8 cellular contexts compared by ENCODE assay signal in the genomic region with DNA sequence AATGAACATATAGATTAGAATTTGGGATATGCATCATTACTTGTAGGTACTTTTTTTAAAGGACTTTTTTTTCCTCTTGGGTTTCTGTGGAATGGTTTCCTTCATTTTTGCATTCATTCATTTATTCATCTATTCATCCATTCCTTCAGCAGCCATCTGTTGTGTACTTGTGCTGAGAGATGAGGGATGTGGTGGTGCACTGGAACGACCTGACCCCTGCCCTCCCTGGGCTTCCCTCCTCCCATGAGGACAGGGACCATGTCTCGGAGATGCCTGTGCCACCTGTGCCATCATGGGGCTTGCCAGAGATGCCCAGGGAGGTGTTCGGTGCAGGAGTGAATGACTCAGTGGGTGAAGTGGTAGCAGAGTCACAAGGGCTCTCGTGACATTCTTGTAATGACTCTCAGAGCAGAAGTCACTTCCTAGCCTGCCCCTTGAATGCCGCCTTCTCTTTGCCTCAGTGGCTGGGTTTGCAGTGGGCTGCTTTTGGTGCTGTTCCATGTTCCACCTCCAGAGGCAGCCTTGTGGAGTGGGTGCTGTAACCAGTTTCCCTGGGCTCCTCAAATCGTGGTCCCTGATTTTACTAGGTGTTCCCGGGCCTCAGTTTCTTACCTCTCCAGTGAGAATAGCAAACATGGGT. TPM values are rescaled to one million over a fixed set of nuclear protein-coding genes. Genes with fewer than 3 reads are reported as not detected.
DNase-seq lines count a peak whose midpoint lies in the region; ATAC-seq lines count a peak whose summit lies in the region.

No MANE protein-coding gene starts in this region.

- peaks cover 90% of the 10 kb centered on the region for H3K4me1 Mint-ChIP-seq in activated CD8-positive, alpha-beta T cell treated with anti-CD3 and anti-CD28 coated beads, Interleukin-2, amount 10 ng/mL, durations not matched to agents 7 days and 5 days (ENCODE audit: low read depth)

- POLR2A ChIA-PET in activated CD8-positive, alpha-beta T cell treated with anti-CD3 and anti-CD28 coated beads, Interleukin-2, amount 10 ng/mL, durations not matched to agents 7 days and 5 days (lab: Charles Lee): interaction anchor here (1.0 kb wide), 1 partner anchor 64 kb away, joined by 3 read pairs; no protein-coding TSS in a partner anchor

- peak overlapping the region; percentile 38 for H3K4me3 Mint-ChIP-seq in activated CD8-positive, alpha-beta T cell treated with anti-CD3 and anti-CD28 coated beads, Interleukin-2, amount 10 ng/mL, durations not matched to agents 7 days and 5 days

- peak; percentile 78 for DNase-seq in activated CD8-positive, alpha-beta T cell treated with anti-CD3 and anti-CD28 coated beads, Interleukin-2, amount 10 ng/mL, durations not matched to agents 7 days and 5 days
- DNase-seq in kidney tubule cell (ENCODE audit: low spot score) (peak; percentile 17), kidney glomerular epithelial cell (lab: John Stamatoyannopoulos, UW) (no peak), DMS79 (lab: John Stamatoyannopoulos, UW) (no peak), DMS153 treated with DMSO at 0.1 percent for 48 hours (lab: John Stamatoyannopoulos, UW; ENCODE audit: unreplicated experiment) (no peak)

- no peaks in the 10 kb centered on the region for H3K9me3 Mint-ChIP-seq in activated CD8-positive, alpha-beta T cell treated with anti-CD3 and anti-CD28 coated beads, Interleukin-2, amount 10 ng/mL, durations not matched to agents 7 days and 5 days (ENCODE audit: insufficient read depth)

- CTCF ChIA-PET in activated CD8-positive, alpha-beta T cell treated with anti-CD3 and anti-CD28 coated beads, Interleukin-2, amount 10 ng/mL, durations not matched to agents 7 days and 5 days (lab: Charles Lee): interaction anchor here (1.1 to 2.0 kb wide), 3 partner anchors 8 to 16 kb away, joined by 3 to 6 read pairs (median 3); no protein-coding TSS in a partner anchor

- peaks cover 64% of the 10 kb centered on the region for H3K36me3 Mint-ChIP-seq in activated CD8-positive, alpha-beta T cell treated with anti-CD3 and anti-CD28 coated beads, Interleukin-2, amount 10 ng/mL, durations not matched to agents 7 days and 5 days (ENCODE audit: low read depth)

- peak overlapping the region; percentile 79 for H3K27ac Mint-ChIP-seq in activated CD8-positive, alpha-beta T cell treated with anti-CD3 and anti-CD28 coated beads, Interleukin-2, amount 10 ng/mL, durations not matched to agents 7 days and 5 days

- no peaks in the 10 kb centered on the region for H3K27me3 Mint-ChIP-seq in activated CD8-positive, alpha-beta T cell treated with anti-CD3 and anti-CD28 coated beads, Interleukin-2, amount 10 ng/mL, durations not matched to agents 7 days and 5 days (ENCODE audit: low read depth)

- ATAC-seq in GM18511 (IDR thresholded peaks at IDR 0.05; ENCODE audit: unreplicated experiment) (peak; percentile 65), HG03342 (IDR thresholded peaks at IDR 0.05; ENCODE audit: unreplicated experiment) (peak; percentile 50), HG03439 (IDR thresholded peaks at IDR 0.05; ENCODE audit: unreplicated experiment) (no peak)
- ATAC-seq in activated CD8-positive, alpha-beta T cell treated with anti-CD3 and anti-CD28 coated beads, Interleukin-2, amount 10 ng/mL, durations not matched to agents 7 days and 5 days: peak; percentile 81

RNA-seq across cellular contexts. Expression of a gene that starts 43.9 kb away (rescaled TPM):
- total RNA-seq in activated CD8-positive, alpha-beta T cell treated with anti-CD3 and anti-CD28 coated beads, Interleukin-2, amount 10 ng/mL, durations not matched to agents 7 days and 5 days: 10 to 100 TPM; 32.8 to 38.5 TPM

RNA-seq across cellular contexts. Expression of a gene that starts 46.0 kb away (rescaled TPM):
- total RNA-seq in activated CD8-positive, alpha-beta T cell treated with anti-CD3 and anti-CD28 coated beads, Interleukin-2, amount 10 ng/mL, durations not matched to agents 7 days and 5 days: 10 to 100 TPM; 31.9 TPM

Comparison
In these comparisons a context has a peak if more than half of its experiments do, and no peak if none do; other contexts are left out.
1. DNase-seq: peak in activated CD8-positive, alpha-beta T cell treated with anti-CD3 and anti-CD28 coated beads, Interleukin-2, amount 10 ng/mL, durations not matched to agents 7 days and 5 days (single experiment) and kidney tubule cell (single experiment); none in kidney glomerular epithelial cell (single experiment), DMS79 (single experiment) and DMS153 treated with DMSO at 0.1 percent for 48 hours (single experiment).